ENCODE assay signal across 8 cellular contexts in genomic region chr13:74132152-74132767, GRCh38. TPM values are rescaled to one million over a fixed set of nuclear protein-coding genes. Genes with fewer than 3 reads are reported as not detected.
A peak's percentile ranks its signal among the peaks of the same experiment; 100 is the strongest.
DNase-seq lines count a peak whose midpoint lies in the region; ATAC-seq and TF ChIP-seq lines count a peak whose summit lies in the region.

No MANE protein-coding gene starts in this region.

- POLR2A ChIA-PET in A673 (lab: Charles Lee; ENCODE audit: low non-redundant PET), result no interaction called here

- peaks cover 4% of the 10 kb centered on the region for H3K27me3 Mint-ChIP-seq in activated naive CD4-positive, alpha-beta T cell treated with anti-CD3 and anti-CD28 coated beads, Interleukin-2, amount 10 ng/mL, durations not matched to agents 7 days and 5 days

- CTCF ChIA-PET in A673 (lab: Charles Lee), result no interaction called here
- CTCF ChIA-PET in activated naive CD4-positive, alpha-beta T cell treated with anti-CD3 and anti-CD28 coated beads, Interleukin-2, amount 10 ng/mL, durations not matched to agents 7 days and 5 days (lab: Charles Lee), result interaction anchor here (0.7 to 3.4 kb wide), 4 partner anchors 60 to 155 kb away, joined by 3 to 29 read pairs (median 3); no protein-coding TSS in a partner anchor

- H3K4me3 Mint-ChIP-seq in activated naive CD4-positive, alpha-beta T cell treated with anti-CD3 and anti-CD28 coated beads, Interleukin-2, amount 10 ng/mL, durations not matched to agents 7 days and 5 days, result peak overlapping the region; percentile 98

- DNase-seq in A673 (ENCODE audit: low spot score), result no peak
- DNase-seq in activated naive CD4-positive, alpha-beta T cell treated with anti-CD3 and anti-CD28 coated beads, Interleukin-2, amount 10 ng/mL, durations not matched to agents 7 days and 5 days, result peak; percentile 43
- no peak for DNase-seq in spleen
- DNase-seq in SW480 (ENCODE audit: low spot score), result no peak
- DNase-seq in A172 (ENCODE audit: low spot score), result no peak
- DNase-seq in foreskin keratinocyte, result no peak

- H3K9ac ChIP-seq in HUES6 (ENCODE audit: low read length), result peak overlapping the region; percentile 1
- H3K9ac ChIP-seq in iPS-15b (ENCODE audit: low read depth, low read length), result no peak overlapping the region

- H3K4me1 ChIP-seq in A673 (ENCODE audit: insufficient read depth, low read length, poor library complexity, severe bottlenecking) (peaks cover 36% of the 10 kb centered on the region), HUES6 (ENCODE audit: control insufficient read depth, insufficient read depth, low read length) (peaks cover 16% of the 10 kb centered on the region), iPS-15b (ENCODE audit: control insufficient read depth, insufficient read depth, low read length) (peaks cover 3% of the 10 kb centered on the region), spleen (peaks cover 25 to 83% (median 62%) of the 10 kb centered on the region in 6 donors), foreskin keratinocyte (peaks cover 5% of the 10 kb centered on the region)

- TF ChIP-seq POLR2A in spleen (IDR thresholded peaks at IDR 0.05), result peak in 1 of 3 donors; percentile 72

- H3K4me3 ChIP-seq in A673 (ENCODE audit: low read depth, low read length, poor library complexity, severe bottlenecking) (peak overlapping the region; percentile 84), HUES6 (ENCODE audit: low read depth, low read length) (peak overlapping the region; percentile 87), iPS-15b (ENCODE audit: low read depth, low read length) (peak overlapping the region; percentile 70), spleen (peak overlapping the region; percentile 82 to 97 (median 88))

- no peaks in the 10 kb centered on the region for H3K9me3 Mint-ChIP-seq in activated naive CD4-positive, alpha-beta T cell treated with anti-CD3 and anti-CD28 coated beads, Interleukin-2, amount 10 ng/mL, durations not matched to agents 7 days and 5 days

- H3K27ac ChIP-seq in A673 (ENCODE audit: low read depth, low read length, poor library complexity, severe bottlenecking) (no peak overlapping the region), HUES6 (ENCODE audit: low read depth, low read length) (no peak overlapping the region), spleen (peak overlapping the region; percentile 86 to 98 (median 94)), foreskin keratinocyte (no peak overlapping the region)

- peaks cover 20% of the 10 kb centered on the region for H3K36me3 Mint-ChIP-seq in activated naive CD4-positive, alpha-beta T cell treated with anti-CD3 and anti-CD28 coated beads, Interleukin-2, amount 10 ng/mL, durations not matched to agents 7 days and 5 days

- TF ChIP-seq CTCF in A673 (conservative IDR thresholded peaks at IDR 0.05; ENCODE audit: low read depth, low read length) (no peak), spleen (IDR thresholded peaks at IDR 0.05 in 8 of 11, conservative IDR thresholded peaks at IDR 0.05 in 3 of 11) (no peak), foreskin keratinocyte (conservative IDR thresholded peaks at IDR 0.05) (no peak)

- no peak for ATAC-seq in foreskin keratinocyte

- intact Hi-C loops in A673 (cut with micrococcal nuclease; ENCODE audit: unreplicated experiment), result loop anchor here (5.0 kb wide), 2 partner anchors 185 to 295 kb away; no protein-coding TSS in a partner anchor
- intact Hi-C loops in spleen (cut with DNase I; ENCODE audit: low total_unique reads), result loop anchor here (10.0 kb wide), 1 partner anchor 153 kb away; no protein-coding TSS in a partner anchor

- H3K4me1 Mint-ChIP-seq in activated naive CD4-positive, alpha-beta T cell treated with anti-CD3 and anti-CD28 coated beads, Interleukin-2, amount 10 ng/mL, durations not matched to agents 7 days and 5 days, result peaks cover 45% of the 10 kb centered on the region

- WGBS in spleen, 5 donors, result 45 to 55% (median 49%) methylated on average over 17 of the region's 17 CpGs

- BruUV-seq in A673 (replicated peaks; lab: Mats Ljungman, UMichigan), result no TSS peak

- no peaks in the 10 kb centered on the region for H3K9me3 ChIP-seq in A673 (ENCODE audit: low read depth, low read length, poor library complexity, severe bottlenecking)
- no peaks in the 10 kb centered on the region for H3K9me3 ChIP-seq in HUES6 (ENCODE audit: control insufficient read depth, insufficient read depth, low read depth, low read length)
- H3K9me3 ChIP-seq in iPS-15b (ENCODE audit: control insufficient read depth, insufficient read depth, low read length), result no peaks in the 10 kb centered on the region
- no peaks in the 10 kb centered on the region for H3K9me3 ChIP-seq in spleen

- H3K36me3 ChIP-seq in A673 (ENCODE audit: insufficient read depth, low read length, poor library complexity, severe bottlenecking) (no peaks in the 10 kb centered on the region), HUES6 (ENCODE audit: control insufficient read depth, insufficient read depth, low read length) (no peaks in the 10 kb centered on the region), iPS-15b (ENCODE audit: control insufficient read depth, insufficient read depth, low read length) (no peaks in the 10 kb centered on the region), spleen (no peaks in the 10 kb centered on the region)

- peak overlapping the region; percentile 100 for H3K27ac Mint-ChIP-seq in activated naive CD4-positive, alpha-beta T cell treated with anti-CD3 and anti-CD28 coated beads, Interleukin-2, amount 10 ng/mL, durations not matched to agents 7 days and 5 days

- H3K27me3 ChIP-seq in A673 (replicated peaks; ENCODE audit: insufficient read depth, low read depth, low read length, poor library complexity) (no peaks in the 10 kb centered on the region), HUES6 (ENCODE audit: control insufficient read depth, insufficient read depth, low read length) (peaks cover 15% of the 10 kb centered on the region; the same call in 1 of the 2 replicates), iPS-15b (ENCODE audit: control insufficient read depth, insufficient read depth, low read length) (peaks cover 12% of the 10 kb centered on the region), spleen (replicated peaks in 1 of 7) (peaks cover 0 to 24% (median 0%) of the 10 kb centered on the region in 7 donors), foreskin keratinocyte (no peaks in the 10 kb centered on the region)

RNA-seq across cellular contexts. Expression of gene KLF12, which starts 1.9 kb away (rescaled TPM):
- total RNA-seq in A673 (2021) (12.4 and 13.5 TPM in 2 replicates), spleen (10 to 100 TPM; 27.5 to 46.0 (median 33.9) TPM), foreskin keratinocyte (5.0 and 6.6 TPM in 2 replicates)
- polyA plus RNA-seq in spleen (1 to 10 TPM; 3.8 to 4.5 (median 3.9) TPM), foreskin keratinocyte (0.92 and 0.94 TPM in 2 replicates)
- total RNA-seq in A172 (2014; rRNA removed; shearing (Covaris generic)), result 5.5 and 6.8 TPM in 2 replicates

Comparison
In these comparisons a context has a peak if more than half of its experiments do, and no peak if none do; other contexts are left out.
1. H3K27ac ChIP-seq: peak in spleen (8 of 8); none in A673 (single experiment), HUES6 (single experiment) and foreskin keratinocyte (single experiment).
2. Peak in every context shown above with its lines, with median percentiles within 50 percentile points of each other: H3K4me3 ChIP-seq.